Comparison of ENCODE assay signal across 12 cellular contexts in genomic region chr1:218557731-218558130, GRCh38.
DNase-seq lines count a peak whose midpoint lies in the region; ATAC-seq, FAIRE-seq and TF ChIP-seq lines count a peak whose summit lies in the region.
"Had no signal": no experiment of that assay in that cellular context is flagged by ENCODE, and none has a peak within 500 bp of the region (broad histone marks: within the 10 kb centered on the region; RNA-seq: fewer than 3 reads in every experiment).

No MANE protein-coding gene starts in this region.

- no peak for FAIRE-seq in HepG2 (lab: Jason Lieb, UNC)

- H3K27me3 ChIP-seq in right lobe of liver: no peaks in the 10 kb centered on the region
- H3K27me3 ChIP-seq in HepG2 (ENCODE audit: control insufficient read depth in 1 of 2, insufficient read depth in 2 of 2, low read length in 2 of 2): no peaks in the 10 kb centered on the region
- H3K27me3 ChIP-seq in gastroesophageal sphincter: no peaks in the 10 kb centered on the region

- CTCF ChIA-PET in HepG2 (lab: Yijun Ruan, JAX; ENCODE audit: low intra/inter-chr PET ratio, low total read pairs): no interaction called here

- H3K36me3 ChIP-seq in right lobe of liver (no peaks in the 10 kb centered on the region), HepG2 (replicated peaks in 1 of 2; ENCODE audit: control insufficient read depth in 1 of 2, insufficient read depth in 2 of 2, low read length in 2 of 2) (no peaks in the 10 kb centered on the region), gastroesophageal sphincter (no peaks in the 10 kb centered on the region), mucosa of descending colon (ENCODE audit: low read depth) (no peaks in the 10 kb centered on the region)

- in situ Hi-C loops in HepG2 (cut with HindIII; ENCODE audit: extremely low pct_ligation_motif_present, low pct_unique_long_range_greater_than_20kb): no loop called here
- in situ Hi-C loops in SK-MEL-5 (cut with HindIII; ENCODE audit: low pct_unique_long_range_greater_than_20kb, low sequenced_read_pairs): no loop called here

- no peaks in the 10 kb centered on the region for H3K4me1 ChIP-seq in right lobe of liver
- no peaks in the 10 kb centered on the region for H3K4me1 ChIP-seq in HepG2 (ENCODE audit: insufficient read depth, low read length)
- peaks cover 0 to 5% (median 0%) of the 10 kb centered on the region in 3 donors for H3K4me1 ChIP-seq in gastroesophageal sphincter
- H3K4me1 ChIP-seq in mucosa of descending colon (ENCODE audit: low read depth): no peaks in the 10 kb centered on the region

- H3K4me2 ChIP-seq in HepG2 (ENCODE audit: low read depth, low read length): no peak overlapping the region

- no peak overlapping the region for H3K9ac ChIP-seq in HepG2 (ENCODE audit: insufficient read depth, low read depth, low read length)

- DNase-seq in right lobe of liver: peak in 1 of 3 donors; percentile 44
- no peak for DNase-seq in HepG2 (ENCODE audit: low spot score)
- DNase-seq in SK-MEL-5 (ENCODE audit: low read depth, low spot score): peak; percentile 4
- DNase-seq in left ventricle myocardium superior: no peak
- no peak for DNase-seq in mucosa of descending colon
- DNase-seq: activated CD8-positive, alpha-beta memory T cell treated with anti-CD3 and anti-CD28 coated beads, Interleukin-2, amount 50 U/mL, for 4 hours; cortex of kidney; SIG-M5; stimulated activated CD4-positive, alpha-beta T cell treated with anti-CD3 and anti-CD28 coated beads, Interleukin-2, amount 100 ng/mL, for 48 hours had no signal

- no peak for TF ChIP-seq EP300 in HepG2 (IDR thresholded peaks at IDR 0.05; ENCODE audit: low read depth in 2 of 2, low read length in 2 of 2)
- no peak for TF ChIP-seq EP300 in HepG2 (CRISPR knock-in tag; IDR thresholded peaks at IDR 0.05; ENCODE audit: borderline replicate concordance)
- TF ChIP-seq EP300 in gastroesophageal sphincter (IDR thresholded peaks at IDR 0.05): no peak

- H3K27ac ChIP-seq in right lobe of liver: no peak overlapping the region
- no peak overlapping the region for H3K27ac ChIP-seq in HepG2 (ENCODE audit: extremely low read length, insufficient read depth, low read length)
- H3K27ac ChIP-seq in gastroesophageal sphincter: no peak overlapping the region

- no peaks in the 10 kb centered on the region for H3K79me2 ChIP-seq in HepG2 (ENCODE audit: insufficient read depth, low read length)

- no peak for TF ChIP-seq RAD21 in HepG2 (CRISPR knock-in tag; IDR thresholded peaks at IDR 0.05)

- BruUV-seq in HepG2 (replicated peaks; lab: Mats Ljungman, UMichigan): no TSS peak

- POLR2A ChIA-PET in HepG2 (lab: Yijun Ruan, JAX): no interaction called here

- TF ChIP-seq CTCF in right lobe of liver (IDR thresholded peaks at IDR 0.05) (no peak), HepG2 (CRISPR knock-in tag; IDR thresholded peaks at IDR 0.05) (no peak), gastroesophageal sphincter (IDR thresholded peaks at IDR 0.05) (no peak), mucosa of descending colon (IDR thresholded peaks at IDR 0.05) (no peak)

- ATAC-seq in right lobe of liver: peak; percentile 7 to 38 (median 24)
- ATAC-seq in HepG2: no peak
- peak; percentile 57 for ATAC-seq in left ventricle myocardium superior
- ATAC-seq in GM21381 (IDR thresholded peaks at IDR 0.05; ENCODE audit: unreplicated experiment): no peak
- no peak for ATAC-seq in gastroesophageal sphincter
- no peak for ATAC-seq in mucosa of descending colon
- ATAC-seq in GM18519 (IDR thresholded peaks at IDR 0.05; ENCODE audit: low FRiP score, unreplicated experiment): no peak

- TF ChIP-seq POLR2A in right lobe of liver (IDR thresholded peaks at IDR 0.05) (no peak), HepG2 (IDR thresholded peaks at IDR 0.05; ENCODE audit: insufficient read depth in 1 of 2, low read depth in 2 of 2, low read length in 2 of 2) (no peak), gastroesophageal sphincter (IDR thresholded peaks at IDR 0.05) (no peak)

- WGBS in right lobe of liver (ENCODE audit: insufficient coverage, low coverage, low lambda C conversion rate, missing lambda C conversion rate): 21% methylated on average over 6 of the region's 6 CpGs
- WGBS in HepG2 (ENCODE audit: low lambda C conversion rate): 19% methylated on average over 6 of the region's 6 CpGs
- WGBS in gastroesophageal sphincter (ENCODE audit: low coverage in 1 of 2), 2 donors: 22 to 50% methylated on average over 3 to 5 of the region's 6 CpGs

- no peaks in the 10 kb centered on the region for H3K9me3 ChIP-seq in right lobe of liver
- H3K9me3 ChIP-seq in HepG2 (ENCODE audit: low read length): no peaks in the 10 kb centered on the region
- no peaks in the 10 kb centered on the region for H3K9me3 ChIP-seq in gastroesophageal sphincter
- H3K9me3 ChIP-seq in mucosa of descending colon: no peaks in the 10 kb centered on the region

- no peak overlapping the region for H3K4me3 ChIP-seq in right lobe of liver
- H3K4me3 ChIP-seq in HepG2 (replicated peaks in 1 of 3; ENCODE audit: insufficient read depth in 1 of 3, low read depth in 2 of 3, low read length in 3 of 3): no peak overlapping the region
- H3K4me3 ChIP-seq in gastroesophageal sphincter: no peak overlapping the region
- no peak overlapping the region for H3K4me3 ChIP-seq in mucosa of descending colon

- intact Hi-C loops in right lobe of liver (cut with DNase I) (no loop called here), HepG2 (cut with micrococcal nuclease; ENCODE audit: unreplicated experiment) (no loop called here), left ventricle myocardium superior (cut with micrococcal nuclease) (no loop called here), mucosa of descending colon (cut with DNase I, micrococcal nuclease) (no loop called here)

- H2AFZ ChIP-seq in HepG2 (ENCODE audit: low read length): no peak overlapping the region

- no peaks in the 10 kb centered on the region for H4K20me1 ChIP-seq in HepG2 (ENCODE audit: insufficient read depth, low read length)

TF ChIP-seq in HepG2, 621 proteins besides CTCF, POLR2A, EP300 and RAD21 (continues in another document):
- TF ChIP-seq ZNF530 (CRISPR knock-in tag; IDR thresholded peaks at IDR 0.05; ENCODE audit: low read depth) (no peak), CAMTA2 (CRISPR knock-in tag; IDR thresholded peaks at IDR 0.05; ENCODE audit: borderline replicate concordance) (no peak), CENPT (CRISPR knock-in tag; IDR thresholded peaks at IDR 0.05; ENCODE audit: low read depth) (no peak), MAFG (CRISPR knock-in tag; IDR thresholded peaks at IDR 0.05) (no peak), PHF5A (CRISPR knock-in tag; IDR thresholded peaks at IDR 0.05; ENCODE audit: low read depth, unreplicated experiment) (no peak), TBX3 (IDR thresholded peaks at IDR 0.05; ENCODE audit: borderline replicate concordance) (no peak), MTF1 (CRISPR knock-in tag; IDR thresholded peaks at IDR 0.05) (no peak), JUNB (CRISPR knock-in tag; IDR thresholded peaks at IDR 0.05; ENCODE audit: borderline replicate concordance) (no peak), SP140L (CRISPR knock-in tag; IDR thresholded peaks at IDR 0.05; ENCODE audit: borderline replicate concordance) (no peak), ZNF10 (CRISPR knock-in tag; IDR thresholded peaks at IDR 0.05; ENCODE audit: borderline replicate concordance, low read depth) (no peak), ZHX2 (IDR thresholded peaks at IDR 0.05; ENCODE audit: low read depth) (no peak), ZHX2 (CRISPR knock-in tag; IDR thresholded peaks at IDR 0.05; ENCODE audit: borderline replicate concordance) (no peak)

Comparison
In these comparisons a context has a peak if more than half of its experiments do, and no peak if none do; other contexts are left out.
1. ATAC-seq: peak in right lobe of liver (4 of 4) and left ventricle myocardium superior (single experiment); none in HepG2 (single experiment), GM21381 (single experiment), gastroesophageal sphincter (single experiment), mucosa of descending colon (single experiment) and GM18519 (single experiment).